Comparison of ENCODE assay signal across 14 cellular contexts in genomic region chr18:21105936-21106335, GRCh38. TPM values are rescaled to one million over a fixed set of nuclear protein-coding genes. Genes with fewer than 3 reads are reported as not detected.
DNase-seq lines count a peak whose midpoint lies in the region; ATAC-seq and TF ChIP-seq lines count a peak whose summit lies in the region.
"Had no signal": no experiment of that assay in that cellular context is flagged by ENCODE, and none has a peak within 500 bp of the region (broad histone marks: within the 10 kb centered on the region; RNA-seq: fewer than 3 reads in every experiment).

No MANE protein-coding gene starts in this region.

- peaks cover 3% of the 10 kb centered on the region for H3K36me3 Mint-ChIP-seq in CD4-positive, CD25-positive, alpha-beta regulatory T cell
- peaks cover 4% of the 10 kb centered on the region for H3K36me3 Mint-ChIP-seq in glutamatergic neuron (ENCODE audit: unreplicated experiment)
- H3K36me3 Mint-ChIP-seq: type B pancreatic cell had no signal

- H3K9me3 ChIP-seq in CD4-positive, CD25-positive, alpha-beta regulatory T cell (ENCODE audit: control insufficient read depth in 2 of 2, low read length in 2 of 2): no peaks in the 10 kb centered on the region

- POLR2A ChIA-PET in RWPE1 (lab: Yijun Ruan, JAX; ENCODE audit: low non-redundant PET): no interaction called here

- peak overlapping the region; percentile 12 to 67 (median 61) for H3K27ac Mint-ChIP-seq in CD4-positive, CD25-positive, alpha-beta regulatory T cell
- no peak overlapping the region for H3K27ac Mint-ChIP-seq in glutamatergic neuron (ENCODE audit: unreplicated experiment)
- H3K27ac Mint-ChIP-seq: type B pancreatic cell had no signal

- no peak overlapping the region for H3K4me3 Mint-ChIP-seq in CD4-positive, CD25-positive, alpha-beta regulatory T cell
- H3K4me3 Mint-ChIP-seq in glutamatergic neuron (ENCODE audit: unreplicated experiment): peak overlapping the region; percentile 23
- H3K4me3 Mint-ChIP-seq: type B pancreatic cell had no signal

- H3K27me3 Mint-ChIP-seq in CD4-positive, CD25-positive, alpha-beta regulatory T cell: no peaks in the 10 kb centered on the region
- H3K27me3 Mint-ChIP-seq in glutamatergic neuron (ENCODE audit: unreplicated experiment): peaks cover 3% of the 10 kb centered on the region
- H3K27me3 Mint-ChIP-seq: type B pancreatic cell had no signal

- CTCF ChIA-PET in RWPE1 (lab: Yijun Ruan, JAX): no interaction called here

- no peak overlapping the region for H3K27ac ChIP-seq in CD4-positive, CD25-positive, alpha-beta regulatory T cell (ENCODE audit: insufficient read depth, low read length, poor library complexity, severe bottlenecking)
- no peak overlapping the region for H3K27ac ChIP-seq in RWPE1

- peak overlapping the region; percentile 99 for H3K4me3 ChIP-seq in CD4-positive, CD25-positive, alpha-beta regulatory T cell (ENCODE audit: low read depth, low read length)

- DNase-seq in CD4-positive, CD25-positive, alpha-beta regulatory T cell: no peak
- DNase-seq in glutamatergic neuron: no peak
- DNase-seq in retina: no peak
- no peak for DNase-seq in putamen (ENCODE audit: low spot score)
- no peak for DNase-seq in RWPE1 (ENCODE audit: low spot score)
- DNase-seq: activated CD4-positive, alpha-beta T cell treated with anti-CD3 and anti-CD28 coated beads, Interleukin-2, amount 50 U/mL, for 4 hours; anterior cingulate cortex; NCI-H345; stimulated activated CD4-positive, alpha-beta T cell treated with anti-CD3 and anti-CD28 coated beads, Interleukin-2, amount 100 ng/mL, for 48 hours had no signal

- H3K36me3 ChIP-seq in CD4-positive, CD25-positive, alpha-beta regulatory T cell (ENCODE audit: control insufficient read depth, insufficient read depth, low read length): no peaks in the 10 kb centered on the region

- peaks cover 65% of the 10 kb centered on the region for H3K4me1 ChIP-seq in CD4-positive, CD25-positive, alpha-beta regulatory T cell (ENCODE audit: control insufficient read depth, insufficient read depth, low read length, poor library complexity, severe bottlenecking)

- H3K9me3 Mint-ChIP-seq in CD4-positive, CD25-positive, alpha-beta regulatory T cell: peaks cover 0 to 3% (median 0%) of the 10 kb centered on the region in 7 donors
- peaks cover 5% of the 10 kb centered on the region for H3K9me3 Mint-ChIP-seq in glutamatergic neuron (ENCODE audit: unreplicated experiment)
- H3K9me3 Mint-ChIP-seq: neural crest cell, type B pancreatic cell had no signal

- TF ChIP-seq CTCF in glutamatergic neuron (IDR thresholded peaks at IDR 0.05; ENCODE audit: partially characterized antibody, unreplicated experiment) (no peak), RWPE1 (conservative IDR thresholded peaks at IDR 0.05; ENCODE audit: low read depth) (no peak)

- ATAC-seq in CD4-positive, CD25-positive, alpha-beta regulatory T cell (ENCODE audit: low read depth in 2 of 2): no peak
- ATAC-seq in GM18511 (IDR thresholded peaks at IDR 0.05; ENCODE audit: unreplicated experiment): peak; percentile 57
- ATAC-seq in HG03342 (IDR thresholded peaks at IDR 0.05; ENCODE audit: unreplicated experiment): peak; percentile 43
- no peak for ATAC-seq in HG03135 (IDR thresholded peaks at IDR 0.05; ENCODE audit: unreplicated experiment)

- H3K27me3 ChIP-seq in CD4-positive, CD25-positive, alpha-beta regulatory T cell (ENCODE audit: control insufficient read depth, insufficient read depth, low read length): no peaks in the 10 kb centered on the region

- peaks cover 30 to 43% (median 37%) of the 10 kb centered on the region in 4 donors for H3K4me1 Mint-ChIP-seq in CD4-positive, CD25-positive, alpha-beta regulatory T cell
- H3K4me1 Mint-ChIP-seq in glutamatergic neuron (ENCODE audit: low read depth, unreplicated experiment): peaks cover 20% of the 10 kb centered on the region

RNA-seq across cellular contexts. Expression of gene ROCK1, which starts 5.7 kb away (rescaled TPM):
- total RNA-seq in CD4-positive, CD25-positive, alpha-beta regulatory T cell: 125 TPM
- polyA plus RNA-seq in CD4-positive, CD25-positive, alpha-beta regulatory T cell: 10 to 100 TPM; 26.9 to 32.8 (median 29.1) TPM
- total RNA-seq in glutamatergic neuron (ENCODE audit: unreplicated experiment): 59.9 TPM

Comparison
In these comparisons a context has a peak if more than half of its experiments do, and no peak if none do; other contexts are left out.
1. ATAC-seq: peak in GM18511 (single experiment) and HG03342 (single experiment); none in CD4-positive, CD25-positive, alpha-beta regulatory T cell (0 of 2) and HG03135 (single experiment).